ENCODE assay signal across 8 cellular contexts in the genomic region with DNA sequence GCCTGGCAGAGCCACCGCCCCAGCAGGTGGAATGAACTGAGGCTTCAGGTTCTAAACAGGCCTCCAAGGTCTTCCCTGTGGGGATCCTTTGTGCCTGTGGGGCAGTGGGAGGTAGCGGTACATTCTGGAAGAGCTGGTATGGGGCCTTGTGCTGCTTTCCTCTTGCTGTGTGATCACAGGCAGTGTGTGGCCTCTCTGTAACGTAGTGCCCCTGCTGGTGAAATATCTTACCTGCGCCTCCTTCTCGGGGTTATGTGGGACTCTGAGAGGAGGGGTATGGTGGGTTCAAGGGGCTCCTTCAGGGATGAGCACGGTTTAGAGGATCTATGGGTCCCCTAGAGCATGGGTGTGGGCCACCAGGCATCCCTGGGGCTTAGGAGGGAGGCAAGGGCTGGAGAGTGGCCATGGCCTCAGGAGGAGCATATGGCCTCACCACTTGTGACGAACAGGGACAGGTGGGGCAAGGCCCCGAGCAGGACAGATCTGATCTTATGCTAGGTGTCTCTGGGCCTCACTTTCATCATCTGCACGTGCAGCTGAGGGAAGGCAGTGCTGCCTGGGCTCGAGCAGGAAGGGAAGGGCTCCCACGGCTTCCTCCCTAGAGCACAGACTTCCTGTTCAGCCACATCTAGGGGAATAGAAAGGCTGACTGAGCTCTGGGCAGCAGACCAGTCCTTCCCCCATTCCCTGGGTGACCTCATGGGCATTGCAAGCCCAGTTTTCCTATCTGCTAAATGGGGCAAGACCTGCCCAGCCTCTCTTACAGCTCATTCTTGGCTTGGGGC. TPM values are rescaled to one million over a fixed set of nuclear protein-coding genes. Genes with fewer than 3 reads are reported as not detected.
DNase-seq lines count a peak whose midpoint lies in the region; ATAC-seq, FAIRE-seq and TF ChIP-seq lines count a peak whose summit lies in the region.

No MANE protein-coding gene starts in this region.

- ATAC-seq in sciatic nerve: peak; percentile 62
- ATAC-seq in HG03025 (IDR thresholded peaks at IDR 0.05; ENCODE audit: low FRiP score, unreplicated experiment): no peak

- H3K4me2 ChIP-seq in OCI-LY3 (ENCODE audit: low read length): peak overlapping the region; percentile 96

- H3K27me3 ChIP-seq in OCI-LY3 (ENCODE audit: low read depth, low read length): peaks cover 12% of the 10 kb centered on the region
- no peaks in the 10 kb centered on the region for H3K27me3 ChIP-seq in small intestine (ENCODE audit: control insufficient read depth in 2 of 2, insufficient read depth in 2 of 2, low read length in 2 of 2)

- no peak for TF ChIP-seq POLR2A in GM12891 (IDR thresholded peaks at IDR 0.05; ENCODE audit: low read depth, low read length)

- H3K9me3 ChIP-seq in OCI-LY3 (ENCODE audit: insufficient read depth, low read length) (no peaks in the 10 kb centered on the region), small intestine (ENCODE audit: control insufficient read depth, low read depth) (no peaks in the 10 kb centered on the region)

- H3K4me1 ChIP-seq in OCI-LY3 (ENCODE audit: low read length) (peaks cover 28% of the 10 kb centered on the region), small intestine (ENCODE audit: control insufficient read depth in 2 of 2, insufficient read depth in 1 of 2, low read depth in 1 of 2, low read length in 1 of 2) (peaks cover 2 to 10% of the 10 kb centered on the region in 2 donors)

- H3K36me3 ChIP-seq in OCI-LY3 (replicated peaks; ENCODE audit: low read depth, low read length) (peaks cover 24% of the 10 kb centered on the region), small intestine (ENCODE audit: control insufficient read depth in 2 of 2, insufficient read depth in 2 of 2, low read length in 2 of 2) (no peaks in the 10 kb centered on the region)

- 61 to 69% (median 69%) methylated on average over 11 of the region's 11 CpGs for WGBS in small intestine, 3 donors

- TF ChIP-seq CTCF in OCI-LY3 (IDR thresholded peaks at IDR 0.05; ENCODE audit: low read depth, low read length): peak; percentile 82
- TF ChIP-seq CTCF in glutamatergic neuron (IDR thresholded peaks at IDR 0.05; ENCODE audit: partially characterized antibody, unreplicated experiment): peak; percentile 55

- H3K9me3 Mint-ChIP-seq in activated T-helper 2 cell treated with anti-CD3 and anti-CD28 coated beads, Interferon-gamma antibody, Interleukin-2, Interleukin-4, amounts not matched to agents 10 μg/mL and 5 μg/mL and 100 μg/mL, durations not matched to agents 14 hours and 24 hours and 36 hours: no peaks in the 10 kb centered on the region
- peaks cover 5% of the 10 kb centered on the region for H3K9me3 Mint-ChIP-seq in glutamatergic neuron (ENCODE audit: unreplicated experiment)

- DNase-seq in GM12891 (ENCODE audit: insufficient read length, low spot score) (no peak), glutamatergic neuron (no peak), sciatic nerve (ENCODE audit: low spot score) (peak; percentile 68), NCI-H146 (lab: John Stamatoyannopoulos, UW) (no peak), small intestine (no peak)
- peak; percentile 21 for DNase-seq in activated T-helper 2 cell treated with anti-CD3 and anti-CD28 coated beads, Interferon-gamma antibody, Interleukin-2, Interleukin-4, amounts not matched to agents 10 μg/mL and 5 μg/mL and 100 μg/mL, durations not matched to agents 14 hours and 24 hours and 36 hours (ENCODE audit: low spot score)

- H3K4me3 Mint-ChIP-seq in activated T-helper 2 cell treated with anti-CD3 and anti-CD28 coated beads, Interferon-gamma antibody, Interleukin-2, Interleukin-4, amounts not matched to agents 10 μg/mL and 5 μg/mL and 100 μg/mL, durations not matched to agents 14 hours and 24 hours and 36 hours (ENCODE audit: low read depth): no peak overlapping the region
- H3K4me3 Mint-ChIP-seq in glutamatergic neuron (ENCODE audit: unreplicated experiment): no peak overlapping the region

- H3K4me3 ChIP-seq in OCI-LY3 (ENCODE audit: low read length): peak overlapping the region; percentile 93
- no peak overlapping the region for H3K4me3 ChIP-seq in small intestine (ENCODE audit: low read depth in 1 of 2, low read length in 2 of 2)

- peaks cover 24% of the 10 kb centered on the region for H3K4me1 Mint-ChIP-seq in activated T-helper 2 cell treated with anti-CD3 and anti-CD28 coated beads, Interferon-gamma antibody, Interleukin-2, Interleukin-4, amounts not matched to agents 10 μg/mL and 5 μg/mL and 100 μg/mL, durations not matched to agents 14 hours and 24 hours and 36 hours (ENCODE audit: low read depth)
- peaks cover 7% of the 10 kb centered on the region for H3K4me1 Mint-ChIP-seq in glutamatergic neuron (ENCODE audit: low read depth, unreplicated experiment)

- no peaks in the 10 kb centered on the region for H3K36me3 Mint-ChIP-seq in activated T-helper 2 cell treated with anti-CD3 and anti-CD28 coated beads, Interferon-gamma antibody, Interleukin-2, Interleukin-4, amounts not matched to agents 10 μg/mL and 5 μg/mL and 100 μg/mL, durations not matched to agents 14 hours and 24 hours and 36 hours (ENCODE audit: low read depth)
- no peaks in the 10 kb centered on the region for H3K36me3 Mint-ChIP-seq in glutamatergic neuron (ENCODE audit: unreplicated experiment)

- FAIRE-seq in GM12891 (lab: Jason Lieb, UNC): peak; percentile 43
- no peak for FAIRE-seq in small intestine (lab: Jason Lieb, UNC)

- H3K9ac ChIP-seq in OCI-LY3 (ENCODE audit: low read length): peak overlapping the region; percentile 91

- peaks cover 28% of the 10 kb centered on the region for H3K27me3 Mint-ChIP-seq in activated T-helper 2 cell treated with anti-CD3 and anti-CD28 coated beads, Interferon-gamma antibody, Interleukin-2, Interleukin-4, amounts not matched to agents 10 μg/mL and 5 μg/mL and 100 μg/mL, durations not matched to agents 14 hours and 24 hours and 36 hours (ENCODE audit: low read depth)
- H3K27me3 Mint-ChIP-seq in glutamatergic neuron (ENCODE audit: unreplicated experiment): peaks cover 8% of the 10 kb centered on the region

- peak overlapping the region; percentile 42 for H3K27ac Mint-ChIP-seq in activated T-helper 2 cell treated with anti-CD3 and anti-CD28 coated beads, Interferon-gamma antibody, Interleukin-2, Interleukin-4, amounts not matched to agents 10 μg/mL and 5 μg/mL and 100 μg/mL, durations not matched to agents 14 hours and 24 hours and 36 hours
- H3K27ac Mint-ChIP-seq in glutamatergic neuron (ENCODE audit: unreplicated experiment): no peak overlapping the region

- no peak overlapping the region for H2AFZ ChIP-seq in OCI-LY3 (ENCODE audit: low read depth, low read length)

- intact Hi-C loops in activated T-helper 2 cell treated with anti-CD3 and anti-CD28 coated beads, Interferon-gamma antibody, Interleukin-2, Interleukin-4, amounts not matched to agents 10 μg/mL and 5 μg/mL and 100 μg/mL, durations not matched to agents 14 hours and 24 hours and 36 hours (cut with micrococcal nuclease): no loop called here
- intact Hi-C loops in sciatic nerve (cut with DNase I): no loop called here

- peaks cover 13% of the 10 kb centered on the region for H4K20me1 ChIP-seq in OCI-LY3 (ENCODE audit: insufficient read depth, low read length)

- peaks cover 63% of the 10 kb centered on the region for H3K79me2 ChIP-seq in OCI-LY3 (ENCODE audit: low read length)

- peak overlapping the region; percentile 84 for H3K27ac ChIP-seq in OCI-LY3 (ENCODE audit: low read length)
- H3K27ac ChIP-seq in small intestine (ENCODE audit: low read depth in 1 of 2, low read length in 1 of 2): peak overlapping the region in 1 of 2 donors; percentile 46

TF ChIP-seq in GM12891, 5 proteins besides CTCF, POLR2A, EP300 and RAD21:
- no peak for TF ChIP-seq POLR2AphosphoS5 (IDR thresholded peaks at IDR 0.05; ENCODE audit: low read depth, low read length)
- TF ChIP-seq SPI1 (IDR thresholded peaks at IDR 0.05; ENCODE audit: low read depth, low read length): no peak
- no peak for TF ChIP-seq PAX5 (IDR thresholded peaks at IDR 0.05; ENCODE audit: insufficient read depth, low read length, severe bottlenecking)
- no peak for TF ChIP-seq TAF1 (IDR thresholded peaks at IDR 0.05; ENCODE audit: low read depth, low read length)
- no peak for TF ChIP-seq POU2F2 (IDR thresholded peaks at IDR 0.05; ENCODE audit: low read depth, low read length)

RNA-seq across cellular contexts. Expression of a gene that starts 1.9 kb away (rescaled TPM):
- polyA plus RNA-seq in GM12891 (2012; ENCODE audit: low read depth, missing spikeins): 0.04 TPM
- 0.44 and 0.71 TPM in 2 replicates for total RNA-seq in activated T-helper 2 cell treated with anti-CD3 and anti-CD28 coated beads, Interferon-gamma antibody, Interleukin-2, Interleukin-4, amounts not matched to agents 10 μg/mL and 5 μg/mL and 100 μg/mL, durations not matched to agents 14 hours and 24 hours and 36 hours
- total RNA-seq in glutamatergic neuron (ENCODE audit: unreplicated experiment) (0.51 TPM), sciatic nerve (18.5 TPM)
- 10 to 100 TPM; 11.8 to 100.0 (median 58.6) TPM for polyA plus RNA-seq in small intestine

RNA-seq across cellular contexts. Expression of a gene that starts 5.8 kb away (rescaled TPM):
- not detected for polyA plus RNA-seq in GM12891 (2012; ENCODE audit: low read depth, missing spikeins)
- total RNA-seq in activated T-helper 2 cell treated with anti-CD3 and anti-CD28 coated beads, Interferon-gamma antibody, Interleukin-2, Interleukin-4, amounts not matched to agents 10 μg/mL and 5 μg/mL and 100 μg/mL, durations not matched to agents 14 hours and 24 hours and 36 hours: not detected in 2 replicates
- total RNA-seq in glutamatergic neuron (ENCODE audit: unreplicated experiment): not detected
- total RNA-seq in sciatic nerve: 0.76 TPM
- under 1 TPM in 1 of 3 donors, not detected in 2; 0.70 TPM for polyA plus RNA-seq in small intestine

RNA-seq across cellular contexts. Expression of a gene that starts 22.3 kb away (rescaled TPM):
- polyA plus RNA-seq in GM12891 (2012; ENCODE audit: low read depth, missing spikeins): not detected
- total RNA-seq in activated T-helper 2 cell treated with anti-CD3 and anti-CD28 coated beads, Interferon-gamma antibody, Interleukin-2, Interleukin-4, amounts not matched to agents 10 μg/mL and 5 μg/mL and 100 μg/mL, durations not matched to agents 14 hours and 24 hours and 36 hours: not detected in 2 replicates
- total RNA-seq in glutamatergic neuron (ENCODE audit: unreplicated experiment) (not detected), sciatic nerve (0.13 TPM)
- under 1 TPM in 1 of 3 donors, not detected in 2; 0.01 TPM for polyA plus RNA-seq in small intestine

Comparison
In these comparisons a context has a peak if more than half of its experiments do, and no peak if none do; other contexts are left out.
1. DNase-seq: peak in activated T-helper 2 cell treated with anti-CD3 and anti-CD28 coated beads, Interferon-gamma antibody, Interleukin-2, Interleukin-4, amounts not matched to agents 10 μg/mL and 5 μg/mL and 100 μg/mL, durations not matched to agents 14 hours and 24 hours and 36 hours (single experiment) and sciatic nerve (single experiment); none in GM12891 (single experiment), glutamatergic neuron (single experiment), NCI-H146 (single experiment) and small intestine (single experiment).
2. RNA of a gene that starts 1.9 kb away (total RNA-seq): 18.5 TPM in sciatic nerve (single experiment); 0.44 to 0.71 TPM in activated T-helper 2 cell treated with anti-CD3 and anti-CD28 coated beads, Interferon-gamma antibody, Interleukin-2, Interleukin-4, amounts not matched to agents 10 μg/mL and 5 μg/mL and 100 μg/mL, durations not matched to agents 14 hours and 24 hours and 36 hours and 0.51 TPM in glutamatergic neuron (single experiment); every median in the first group is over 10 times any median in the second.